In genomic region chr6:33812669-33813068, GRCh38 we compare ENCODE assay signal across 9 cellular contexts. TPM values are rescaled to one million over a fixed set of nuclear protein-coding genes. Genes with fewer than 3 reads are reported as not detected.
DNase-seq lines count a peak whose midpoint lies in the region; ATAC-seq and TF ChIP-seq lines count a peak whose summit lies in the region.
"Had no signal": no experiment of that assay in that cellular context is flagged by ENCODE, and none has a peak within 500 bp of the region (broad histone marks: within the 10 kb centered on the region; RNA-seq: fewer than 3 reads in every experiment).

No MANE protein-coding gene starts in this region.

- H3K4me1 Mint-ChIP-seq in type B pancreatic cell (ENCODE audit: unreplicated experiment): peaks cover 6% of the 10 kb centered on the region

- no peak overlapping the region for H3K27ac Mint-ChIP-seq in type B pancreatic cell

- no peaks in the 10 kb centered on the region for H3K36me3 ChIP-seq in kidney epithelial cell (ENCODE audit: control insufficient read depth, insufficient read depth, low read length)

- TF ChIP-seq CTCF in AG09319 (IDR thresholded peaks at IDR 0.05; ENCODE audit: low read depth, low read length) (peak; percentile 30), GM20000 (IDR thresholded peaks at IDR 0.05; ENCODE audit: extremely low read depth, missing control alignments) (no peak), kidney epithelial cell (IDR thresholded peaks at IDR 0.05; ENCODE audit: insufficient read depth, low read length, poor library complexity, severe bottlenecking) (peak; percentile 47), type B pancreatic cell (conservative IDR thresholded peaks at IDR 0.05) (peak; percentile 76)

- H3K36me3 Mint-ChIP-seq in type B pancreatic cell: no peaks in the 10 kb centered on the region
- H3K36me3 Mint-ChIP-seq: brain had no signal

- H3K27me3 ChIP-seq in kidney epithelial cell (ENCODE audit: control insufficient read depth, insufficient read depth, low read length): peaks cover 37% of the 10 kb centered on the region

- no peak overlapping the region for H3K4me3 ChIP-seq in kidney epithelial cell (ENCODE audit: low read depth, low read length)

- no peak overlapping the region for H3K4me3 Mint-ChIP-seq in type B pancreatic cell

- ATAC-seq in GM19452 (IDR thresholded peaks at IDR 0.05; ENCODE audit: unreplicated experiment): no peak

- no peak for DNase-seq in AG09319 (ENCODE audit: extremely low read depth, low read depth)
- DNase-seq in GM20000 (ENCODE audit: low spot score): peak; percentile 70
- peak; percentile 17 for DNase-seq in NCI-H526 treated with DMSO at 0.1 percent for 48 hours (lab: John Stamatoyannopoulos, UW)
- DNase-seq in astrocyte of the hippocampus (ENCODE audit: low read depth, low spot score): peak; percentile 86
- DNase-seq in kidney epithelial cell (ENCODE audit: low read depth): peak; percentile 14
- DNase-seq in type B pancreatic cell (ENCODE audit: extremely low spot score, unreplicated experiment): peak; percentile 81
- no peak for DNase-seq in activated CD4-positive, CD25-positive, alpha-beta regulatory T cell (lab: John Stamatoyannopoulos, UW)

- peaks cover 71% of the 10 kb centered on the region for H3K27me3 Mint-ChIP-seq in type B pancreatic cell

- no peaks in the 10 kb centered on the region for H3K9me3 Mint-ChIP-seq in type B pancreatic cell

RNA-seq across cellular contexts. Expression of gene MLN, which starts 8.9 kb away (rescaled TPM):
- not detected in 2 replicates for total RNA-seq in kidney epithelial cell
- 0.65 and 4.6 TPM in 2 replicates for total RNA-seq in type B pancreatic cell (ENCODE audit: low replicate concordance)

RNA-seq across cellular contexts. Expression of gene LEMD2, which starts 23.7 kb away (rescaled TPM):
- total RNA-seq in kidney epithelial cell (78.0 and 80.6 TPM in 2 replicates), type B pancreatic cell (ENCODE audit: low replicate concordance) (58.2 and 64.7 TPM in 2 replicates)

Comparison
In these comparisons a context has a peak if more than half of its experiments do, and no peak if none do; other contexts are left out.
1. DNase-seq: peak in GM20000 (single experiment), NCI-H526 treated with DMSO at 0.1 percent for 48 hours (single experiment), astrocyte of the hippocampus (single experiment), kidney epithelial cell (single experiment) and type B pancreatic cell (single experiment); none in AG09319 (single experiment) and activated CD4-positive, CD25-positive, alpha-beta regulatory T cell (0 of 4).